ENCODE assay signal across 16 cellular contexts in genomic region chr2:23402205-23402740, GRCh38. TPM values are rescaled to one million over a fixed set of nuclear protein-coding genes. Genes with fewer than 3 reads are reported as not detected.
DNase-seq lines count a peak whose midpoint lies in the region; ATAC-seq and TF ChIP-seq lines count a peak whose summit lies in the region.
"Had no signal": no experiment of that assay in that cellular context is flagged by ENCODE, and none has a peak within 500 bp of the region (broad histone marks: within the 10 kb centered on the region; RNA-seq: fewer than 3 reads in every experiment).

No MANE protein-coding gene starts in this region.

- no peaks in the 10 kb centered on the region for H3K27me3 Mint-ChIP-seq in neural crest cell (ENCODE audit: low read depth)
- H3K27me3 Mint-ChIP-seq in T-helper 17 cell = peaks cover 11% of the 10 kb centered on the region

- H3K36me3 Mint-ChIP-seq in neural crest cell (ENCODE audit: low read depth) = no peaks in the 10 kb centered on the region
- no peaks in the 10 kb centered on the region for H3K36me3 Mint-ChIP-seq in T-helper 17 cell (ENCODE audit: low read depth)
- H3K36me3 Mint-ChIP-seq: CD14-positive monocyte had no signal

- peak; percentile 42 for DNase-seq in Daoy (ENCODE audit: low read depth)
- peak; percentile 48 for DNase-seq in NCI-H2171 treated with DMSO at 0.1 percent for 48 hours (lab: John Stamatoyannopoulos, UW)
- peak; percentile 60 for DNase-seq in coronary artery (ENCODE audit: low spot score)
- DNase-seq in neural crest cell (ENCODE audit: low read depth, low spot score) = no peak
- no peak for DNase-seq in NCI-H1092 treated with DMSO at 0.1 percent for 48 hours (lab: John Stamatoyannopoulos, UW)
- DNase-seq in T-helper 17 cell = no peak
- no peak for DNase-seq in activated naive CD4-positive, alpha-beta T cell (lab: John Stamatoyannopoulos, UW)
- DNase-seq: AML-193, DND-41, KG1, NCI-H146, NCI-H2029 treated with DMSO at 0.1 percent for 48 hours, NCI-H82, SJCRH30 had no signal

- H3K4me1 Mint-ChIP-seq in neural crest cell (peaks cover 17% of the 10 kb centered on the region), T-helper 17 cell (peaks cover 2% of the 10 kb centered on the region)

- ATAC-seq in T-helper 17 cell = no peak

- TF ChIP-seq CTCF in coronary artery (IDR thresholded peaks at IDR 0.05) (no peak), neural crest cell (conservative IDR thresholded peaks at IDR 0.05) (no peak)

- H3K4me3 Mint-ChIP-seq in neural crest cell = no peak overlapping the region
- H3K4me3 Mint-ChIP-seq in T-helper 17 cell = no peak overlapping the region
- H3K4me3 Mint-ChIP-seq: CD14-positive monocyte had no signal

- no peaks in the 10 kb centered on the region for H3K9me3 ChIP-seq in T-helper 17 cell (ENCODE audit: control insufficient read depth, low read length, poor library complexity, severe bottlenecking)
- H3K9me3 ChIP-seq: SJCRH30 had no signal

- no peak overlapping the region for H3K27ac ChIP-seq in coronary artery
- H3K27ac ChIP-seq: PC-9, SJCRH30 had no signal

- H3K9me3 Mint-ChIP-seq in neural crest cell = no peaks in the 10 kb centered on the region

- H3K4me3 ChIP-seq in coronary artery = no peak overlapping the region
- H3K4me3 ChIP-seq: PC-9, SJCRH30 had no signal

- H3K27ac Mint-ChIP-seq in neural crest cell (ENCODE audit: unreplicated experiment) (peak overlapping the region; percentile 37), T-helper 17 cell (no peak overlapping the region)

RNA-seq across cellular contexts. Expression of gene KLHL29, which starts 17.3 kb away (rescaled TPM):
- total RNA-seq in Daoy (2014; rRNA removed; shearing (Covaris generic)) = 4.6 and 5.6 TPM in 2 replicates
- 7.3 and 8.4 TPM in 2 replicates for total RNA-seq in neural crest cell
- 1 to 10 TPM in 1 of 2 donors, under 1 TPM in 1; 0.42 to 1.1 TPM for total RNA-seq in T-helper 17 cell

Comparison
In these comparisons a context has a peak if more than half of its experiments do, and no peak if none do; other contexts are left out.
1. DNase-seq: peak in Daoy (single experiment), NCI-H2171 treated with DMSO at 0.1 percent for 48 hours (single experiment) and coronary artery (single experiment); none in neural crest cell (single experiment), NCI-H1092 treated with DMSO at 0.1 percent for 48 hours (single experiment), T-helper 17 cell (0 of 3) and activated naive CD4-positive, alpha-beta T cell (0 of 4).